ENCODE assay signal across 8 cellular contexts in genomic region chr17:27526603-27527002, GRCh38.
DNase-seq lines count a peak whose midpoint lies in the region; ATAC-seq and TF ChIP-seq lines count a peak whose summit lies in the region.

No MANE protein-coding gene starts in this region.

- no peak overlapping the region for H3K4me3 ChIP-seq in stomach

- DNase-seq in activated naive CD4-positive, alpha-beta T cell treated with Interleukin-2 at 50 U/mL for 16 hours, result peak; percentile 28
- DNase-seq in activated naive CD4-positive, alpha-beta T cell (lab: John Stamatoyannopoulos, UW), result no peak
- peak; percentile 77 for DNase-seq in activated CD8-positive, alpha-beta T cell treated with anti-CD3 and anti-CD28 coated beads for 36 hours
- DNase-seq in iris pigment epithelial cell (ENCODE audit: low read depth) (peak; percentile 61), stomach (peak; percentile 49), RPMI8226 (no peak), RKO (ENCODE audit: low spot score) (no peak)

- POLR2A ChIA-PET in activated CD8-positive, alpha-beta T cell treated with anti-CD3 and anti-CD28 coated beads for 36 hours (lab: Charles Lee), result interaction anchor here (0.7 to 1.6 kb wide), 3 partner anchors 11 to 61 kb away, joined by 3 to 4 read pairs (median 4); no protein-coding TSS in a partner anchor

- no peak for TF ChIP-seq POLR2A in stomach (IDR thresholded peaks at IDR 0.05)

- H3K27me3 Mint-ChIP-seq in activated CD8-positive, alpha-beta T cell treated with anti-CD3 and anti-CD28 coated beads for 36 hours, result no peaks in the 10 kb centered on the region

- H3K4me1 ChIP-seq in stomach, result peaks cover 27 to 67% (median 44%) of the 10 kb centered on the region in 4 donors

- WGBS in stomach, 5 donors, result 7 to 15% (median 11%) methylated on average over 9 of the region's 9 CpGs

- no peaks in the 10 kb centered on the region for H3K36me3 ChIP-seq in stomach

- peaks cover 64% of the 10 kb centered on the region for H3K4me1 Mint-ChIP-seq in activated CD8-positive, alpha-beta T cell treated with anti-CD3 and anti-CD28 coated beads for 36 hours (ENCODE audit: low read depth)

- H3K27ac Mint-ChIP-seq in activated CD8-positive, alpha-beta T cell treated with anti-CD3 and anti-CD28 coated beads for 36 hours, result peak overlapping the region; percentile 40

- CTCF ChIA-PET in activated CD8-positive, alpha-beta T cell treated with anti-CD3 and anti-CD28 coated beads for 36 hours (lab: Charles Lee), result interaction anchor here (0.8 to 1.7 kb wide), 2 partner anchors 9 to 18 kb away, joined by 4 read pairs; no protein-coding TSS in a partner anchor

- no peak overlapping the region for H3K27ac ChIP-seq in stomach

- H3K27me3 ChIP-seq in stomach, result no peaks in the 10 kb centered on the region

- peaks cover 3% of the 10 kb centered on the region for H3K36me3 Mint-ChIP-seq in activated CD8-positive, alpha-beta T cell treated with anti-CD3 and anti-CD28 coated beads for 36 hours (ENCODE audit: low read depth)

- no peaks in the 10 kb centered on the region for H3K9me3 Mint-ChIP-seq in activated CD8-positive, alpha-beta T cell treated with anti-CD3 and anti-CD28 coated beads for 36 hours

- TF ChIP-seq EP300 in stomach (IDR thresholded peaks at IDR 0.05), result no peak

- no peak overlapping the region for H3K4me3 Mint-ChIP-seq in activated CD8-positive, alpha-beta T cell treated with anti-CD3 and anti-CD28 coated beads for 36 hours

- TF ChIP-seq CTCF in activated CD8-positive, alpha-beta T cell treated with anti-CD3 and anti-CD28 coated beads for 36 hours (IDR thresholded peaks at IDR 0.05), result no peak
- no peak for TF ChIP-seq CTCF in stomach (IDR thresholded peaks at IDR 0.05)

- intact Hi-C loops in activated CD8-positive, alpha-beta T cell treated with anti-CD3 and anti-CD28 coated beads for 36 hours (cut with micrococcal nuclease), result no loop called here
- intact Hi-C loops in stomach (cut with DNase I; ENCODE audit: low total_unique reads), result no loop called here

- peak; percentile 73 for ATAC-seq in HG03175 (IDR thresholded peaks at IDR 0.05; ENCODE audit: unreplicated experiment)
- ATAC-seq in activated CD8-positive, alpha-beta T cell treated with anti-CD3 and anti-CD28 coated beads for 36 hours, result peak; percentile 80

- H3K9me3 ChIP-seq in stomach, result no peaks in the 10 kb centered on the region

Comparison
In these comparisons a context has a peak if more than half of its experiments do, and no peak if none do; other contexts are left out.
1. DNase-seq: peak in activated naive CD4-positive, alpha-beta T cell treated with Interleukin-2 at 50 U/mL for 16 hours (single experiment), activated CD8-positive, alpha-beta T cell treated with anti-CD3 and anti-CD28 coated beads for 36 hours (single experiment), iris pigment epithelial cell (single experiment) and stomach (single experiment); none in activated naive CD4-positive, alpha-beta T cell (0 of 4), RPMI8226 (single experiment) and RKO (single experiment).